In the genomic region with DNA sequence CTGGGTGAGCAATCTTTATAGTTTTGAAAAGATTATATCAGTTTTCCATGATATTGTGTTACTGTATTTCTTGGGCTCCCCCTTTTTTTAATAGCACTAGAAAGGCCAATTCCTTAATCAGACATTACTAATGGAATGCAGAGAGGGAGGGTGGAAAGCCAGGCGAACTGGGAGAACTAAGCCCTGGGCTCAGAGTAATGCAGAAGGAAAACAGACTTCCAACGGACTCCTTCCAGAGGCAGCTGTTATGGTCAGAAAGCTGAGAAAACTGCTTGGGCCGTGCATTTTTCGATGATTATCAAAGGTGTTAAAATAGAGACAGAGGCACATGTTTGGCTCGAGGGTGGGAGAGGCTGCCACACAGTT, we compare ENCODE assay signal across 1 cellular context.
TF ChIP-seq lines count a peak whose summit lies in the region.

No MANE protein-coding gene starts in this region.

TF ChIP-seq in HepG2, 621 proteins besides CTCF, POLR2A, EP300 and RAD21 (continued from another document):
- TF ChIP-seq, protein P1, sequence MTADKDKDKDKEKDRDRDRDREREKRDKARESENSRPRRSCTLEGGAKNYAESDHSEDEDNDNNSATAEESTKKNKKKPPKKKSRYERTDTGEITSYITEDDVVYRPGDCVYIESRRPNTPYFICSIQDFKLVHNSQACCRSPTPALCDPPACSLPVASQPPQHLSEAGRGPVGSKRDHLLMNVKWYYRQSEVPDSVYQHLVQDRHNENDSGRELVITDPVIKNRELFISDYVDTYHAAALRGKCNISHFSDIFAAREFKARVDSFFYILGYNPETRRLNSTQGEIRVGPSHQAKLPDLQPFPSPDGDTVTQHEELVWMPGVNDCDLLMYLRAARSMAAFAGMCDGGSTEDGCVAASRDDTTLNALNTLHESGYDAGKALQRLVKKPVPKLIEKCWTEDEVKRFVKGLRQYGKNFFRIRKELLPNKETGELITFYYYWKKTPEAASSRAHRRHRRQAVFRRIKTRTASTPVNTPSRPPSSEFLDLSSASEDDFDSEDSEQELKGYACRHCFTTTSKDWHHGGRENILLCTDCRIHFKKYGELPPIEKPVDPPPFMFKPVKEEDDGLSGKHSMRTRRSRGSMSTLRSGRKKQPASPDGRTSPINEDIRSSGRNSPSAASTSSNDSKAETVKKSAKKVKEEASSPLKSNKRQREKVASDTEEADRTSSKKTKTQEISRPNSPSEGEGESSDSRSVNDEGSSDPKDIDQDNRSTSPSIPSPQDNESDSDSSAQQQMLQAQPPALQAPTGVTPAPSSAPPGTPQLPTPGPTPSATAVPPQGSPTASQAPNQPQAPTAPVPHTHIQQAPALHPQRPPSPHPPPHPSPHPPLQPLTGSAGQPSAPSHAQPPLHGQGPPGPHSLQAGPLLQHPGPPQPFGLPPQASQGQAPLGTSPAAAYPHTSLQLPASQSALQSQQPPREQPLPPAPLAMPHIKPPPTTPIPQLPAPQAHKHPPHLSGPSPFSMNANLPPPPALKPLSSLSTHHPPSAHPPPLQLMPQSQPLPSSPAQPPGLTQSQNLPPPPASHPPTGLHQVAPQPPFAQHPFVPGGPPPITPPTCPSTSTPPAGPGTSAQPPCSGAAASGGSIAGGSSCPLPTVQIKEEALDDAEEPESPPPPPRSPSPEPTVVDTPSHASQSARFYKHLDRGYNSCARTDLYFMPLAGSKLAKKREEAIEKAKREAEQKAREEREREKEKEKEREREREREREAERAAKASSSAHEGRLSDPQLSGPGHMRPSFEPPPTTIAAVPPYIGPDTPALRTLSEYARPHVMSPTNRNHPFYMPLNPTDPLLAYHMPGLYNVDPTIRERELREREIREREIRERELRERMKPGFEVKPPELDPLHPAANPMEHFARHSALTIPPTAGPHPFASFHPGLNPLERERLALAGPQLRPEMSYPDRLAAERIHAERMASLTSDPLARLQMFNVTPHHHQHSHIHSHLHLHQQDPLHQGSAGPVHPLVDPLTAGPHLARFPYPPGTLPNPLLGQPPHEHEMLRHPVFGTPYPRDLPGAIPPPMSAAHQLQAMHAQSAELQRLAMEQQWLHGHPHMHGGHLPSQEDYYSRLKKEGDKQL (CRISPR knock-in tag; IDR thresholded peaks at IDR 0.05; ENCODE audit: low read depth) = no peak
- TF ChIP-seq ZNF496 (CRISPR knock-in tag; IDR thresholded peaks at IDR 0.05; ENCODE audit: insufficient replicate concordance) (no peak), NKX3-1 (CRISPR knock-in tag; IDR thresholded peaks at IDR 0.05) (no peak), MYC (CRISPR knock-in tag; IDR thresholded peaks at IDR 0.05; ENCODE audit: borderline replicate concordance) (no peak)
- TF ChIP-seq, protein P2, sequence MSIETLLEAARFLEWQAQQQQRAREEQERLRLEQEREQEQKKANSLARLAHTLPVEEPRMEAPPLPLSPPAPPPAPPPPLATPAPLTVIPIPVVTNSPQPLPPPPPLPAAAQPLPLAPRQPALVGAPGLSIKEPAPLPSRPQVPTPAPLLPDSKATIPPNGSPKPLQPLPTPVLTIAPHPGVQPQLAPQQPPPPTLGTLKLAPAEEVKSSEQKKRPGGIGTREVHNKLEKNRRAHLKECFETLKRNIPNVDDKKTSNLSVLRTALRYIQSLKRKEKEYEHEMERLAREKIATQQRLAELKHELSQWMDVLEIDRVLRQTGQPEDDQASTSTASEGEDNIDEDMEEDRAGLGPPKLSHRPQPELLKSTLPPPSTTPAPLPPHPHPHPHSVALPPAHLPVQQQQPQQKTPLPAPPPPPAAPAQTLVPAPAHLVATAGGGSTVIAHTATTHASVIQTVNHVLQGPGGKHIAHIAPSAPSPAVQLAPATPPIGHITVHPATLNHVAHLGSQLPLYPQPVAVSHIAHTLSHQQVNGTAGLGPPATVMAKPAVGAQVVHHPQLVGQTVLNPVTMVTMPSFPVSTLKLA (IDR thresholded peaks at IDR 0.05) = no peak
